In the genomic region with DNA sequence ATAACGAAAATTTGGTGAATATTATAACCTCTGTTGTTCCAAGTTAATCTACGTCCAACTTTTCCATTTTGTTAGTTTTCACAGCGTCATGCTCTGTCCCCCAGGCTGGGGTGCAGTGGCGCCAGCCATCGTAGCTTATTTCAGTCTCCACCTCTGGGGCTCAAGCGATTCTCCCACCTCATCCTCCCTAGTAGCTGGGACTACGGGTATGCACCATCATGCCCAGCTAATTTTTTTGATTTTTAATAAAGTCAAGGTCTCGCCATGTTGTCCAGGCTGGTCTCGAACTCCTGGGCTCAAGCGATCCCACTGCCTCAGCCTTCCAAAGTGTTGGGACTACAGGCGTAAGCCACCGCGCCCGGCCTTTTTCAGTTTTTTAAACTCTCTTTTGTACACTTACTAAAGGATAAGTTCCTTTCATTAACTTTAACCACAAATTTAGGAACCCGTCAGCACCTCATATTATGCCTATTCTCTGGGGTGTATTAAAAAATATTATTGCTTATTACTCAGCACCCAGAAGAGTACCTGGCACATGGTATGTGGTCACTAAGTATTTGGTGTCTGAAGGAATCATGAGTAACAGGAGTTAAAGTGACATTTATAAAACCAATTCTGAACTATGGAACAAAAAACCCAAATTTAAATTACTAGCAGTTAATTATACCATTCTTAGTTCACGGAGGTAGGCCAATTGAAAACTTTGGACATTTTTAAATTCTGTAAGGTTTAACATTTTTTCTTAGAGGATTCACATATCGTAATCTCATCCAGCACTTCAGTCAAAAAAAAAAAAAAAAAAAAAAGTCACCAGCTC, we compare ENCODE assay signal across 9 cellular contexts. TPM values are rescaled to one million over a fixed set of nuclear protein-coding genes. Genes with fewer than 3 reads are reported as not detected.
DNase-seq lines count a peak whose midpoint lies in the region; ATAC-seq, FAIRE-seq and TF ChIP-seq lines count a peak whose summit lies in the region.
"Had no signal": no experiment of that assay in that cellular context is flagged by ENCODE, and none has a peak within 500 bp of the region (broad histone marks: within the 10 kb centered on the region; RNA-seq: fewer than 3 reads in every experiment).

No MANE protein-coding gene starts in this region.

- H3K27ac ChIP-seq in mesendoderm (ENCODE audit: low read depth, low read length) (no peak overlapping the region), transverse colon (peak overlapping the region; percentile 87 to 93 (median 89))

- in situ Hi-C loops in transverse colon (cut with MboI; ENCODE audit: low pct_ligation_motif_present in 1 of 4, low pct_unique_long_range_greater_than_20kb in 1 of 4, low sequenced_read_pairs in 3 of 4) = no loop called here

- no peak overlapping the region for H2AK5ac ChIP-seq in mesendoderm (ENCODE audit: low read length)

- no peak overlapping the region for H2BK5ac ChIP-seq in mesendoderm (ENCODE audit: low read length)

- intact Hi-C loops in transverse colon (cut with DNase I; ENCODE audit: low total_unique reads) = no loop called here

- peak overlapping the region; percentile 94 for H3K4me2 ChIP-seq in mesendoderm (ENCODE audit: low read length)

- H3K79me2 ChIP-seq in mesendoderm (ENCODE audit: control insufficient read depth, insufficient read depth, low read length) = no peaks in the 10 kb centered on the region

- H3K4me1 ChIP-seq in mesendoderm (ENCODE audit: control insufficient read depth, low read depth, low read length) = no peaks in the 10 kb centered on the region
- peaks cover 0 to 14% (median 4%) of the 10 kb centered on the region in 4 donors for H3K4me1 ChIP-seq in transverse colon

- peaks cover 18% of the 10 kb centered on the region for H3K27me3 Mint-ChIP-seq in activated T-cell treated with anti-CD3 and anti-CD28 coated beads, Interleukin-2, amount 50 U/mL, for 72 hours (ENCODE audit: low read depth)

- H3K9ac ChIP-seq in mesendoderm (ENCODE audit: low read length) = peak overlapping the region; percentile 91

- no peaks in the 10 kb centered on the region for H3K9me3 ChIP-seq in transverse colon

- no peak overlapping the region for H2BK15ac ChIP-seq in mesendoderm (replicated peaks; ENCODE audit: low read depth)

- no peak for TF ChIP-seq EP300 in transverse colon (IDR thresholded peaks at IDR 0.05; ENCODE audit: low read depth)

- H4K8ac ChIP-seq in mesendoderm (ENCODE audit: low read depth, low read length) = no peak overlapping the region

- ATAC-seq in activated T-cell treated with anti-CD3 and anti-CD28 coated beads, Interleukin-2, amount 50 U/mL, for 72 hours (replicated peaks in 1 of 2) = no peak

- H3K4me3 ChIP-seq in bronchial epithelial cell (ENCODE audit: low read depth, low read length) (peak overlapping the region; percentile 55), mesendoderm (ENCODE audit: low read length) (no peak overlapping the region), transverse colon (peak overlapping the region in 3 of 4 donors; percentile 55 to 73 (median 60))

- WGBS in mesendoderm (ENCODE audit: extremely low coverage, insufficient coverage, low lambda C conversion rate) = no CpG with 5 or more reads among the region's 17 CpGs
- WGBS in transverse colon (ENCODE audit: low coverage in 1 of 2), 2 donors = 78 to 87% methylated on average over 4 to 17 of the region's 17 CpGs

- no peak for TF ChIP-seq CTCF in bronchial epithelial cell (IDR thresholded peaks at IDR 0.05; ENCODE audit: insufficient read depth, low read length, severe bottlenecking)
- no peak for TF ChIP-seq CTCF in transverse colon (IDR thresholded peaks at IDR 0.05)

- no peak overlapping the region for H4K5ac ChIP-seq in mesendoderm (ENCODE audit: low read length)

- peak overlapping the region; percentile 97 for H3K56ac ChIP-seq in mesendoderm (ENCODE audit: low read length)

- TF ChIP-seq POLR2A in transverse colon (IDR thresholded peaks at IDR 0.05) = no peak

- H3K27ac Mint-ChIP-seq in activated T-cell treated with anti-CD3 and anti-CD28 coated beads, Interleukin-2, amount 50 U/mL, for 72 hours = no peak overlapping the region

- no peak for FAIRE-seq in bronchial epithelial cell (lab: Jason Lieb, UNC)

- no peak overlapping the region for H3K4ac ChIP-seq in mesendoderm (ENCODE audit: low read depth, low read length)

- H3K27me3 ChIP-seq in bronchial epithelial cell (ENCODE audit: control insufficient read depth, insufficient read depth, low read length) = no peaks in the 10 kb centered on the region
- no peaks in the 10 kb centered on the region for H3K27me3 ChIP-seq in mesendoderm (ENCODE audit: insufficient read depth, low read length, poor library complexity)
- no peaks in the 10 kb centered on the region for H3K27me3 ChIP-seq in transverse colon

- no peak overlapping the region for H2BK120ac ChIP-seq in mesendoderm (ENCODE audit: low read depth, low read length)

- peaks cover 0 to 2% of the 10 kb centered on the region in 2 donors for H3K9me3 Mint-ChIP-seq in activated T-cell treated with anti-CD3 and anti-CD28 coated beads, Interleukin-2, amount 50 U/mL, for 72 hours

- peak overlapping the region; percentile 73 to 83 for H3K4me3 Mint-ChIP-seq in activated T-cell treated with anti-CD3 and anti-CD28 coated beads, Interleukin-2, amount 50 U/mL, for 72 hours

- no peak for DNase-seq in activated T-cell treated with anti-CD3 and anti-CD28 coated beads, Interleukin-2, amount 50 U/mL, for 72 hours
- no peak for DNase-seq in activated T-cell treated with anti-CD3 and anti-CD28 coated beads, Interleukin-2, amount 50 U/mL, for 1 hour
- DNase-seq in bronchial epithelial cell (ENCODE audit: low read depth) (peak; percentile 19), mesendoderm (no peak), transverse colon (no peak), SKM-1 treated with dmso at 0.1 percent for 144 hours (lab: John Stamatoyannopoulos, UW; ENCODE audit: unreplicated experiment) (no peak), RPMI8226 (no peak), T-helper 9 cell (no peak)
- DNase-seq: activated gamma-delta T cell treated with Interleukin-2 at 50 U/mL for 16 hours had no signal

- no peaks in the 10 kb centered on the region for H3K79me1 ChIP-seq in mesendoderm (ENCODE audit: low read length)

- peaks cover 12% of the 10 kb centered on the region for H3K4me1 Mint-ChIP-seq in activated T-cell treated with anti-CD3 and anti-CD28 coated beads, Interleukin-2, amount 50 U/mL, for 72 hours (ENCODE audit: low read depth)

- no peaks in the 10 kb centered on the region for H3K36me3 Mint-ChIP-seq in activated T-cell treated with anti-CD3 and anti-CD28 coated beads, Interleukin-2, amount 50 U/mL, for 72 hours (ENCODE audit: insufficient read depth in 2 of 2)

- H3K18ac ChIP-seq in mesendoderm (ENCODE audit: low read length) = no peak overlapping the region

- H3K23ac ChIP-seq in mesendoderm (ENCODE audit: low read length) = no peak overlapping the region

- H3K36me3 ChIP-seq in bronchial epithelial cell (ENCODE audit: control insufficient read depth, insufficient read depth, low read length) (no peaks in the 10 kb centered on the region), mesendoderm (ENCODE audit: control insufficient read depth, insufficient read depth, low read length) (no peaks in the 10 kb centered on the region), transverse colon (no peaks in the 10 kb centered on the region)

RNA-seq across cellular contexts. Expression of a gene that starts 0.9 kb away (rescaled TPM):
- total RNA-seq in activated T-cell treated with anti-CD3 and anti-CD28 coated beads, Interleukin-2, amount 50 U/mL, for 72 hours = under 1 TPM; 0.46 to 0.50 TPM
- total RNA-seq in bronchial epithelial cell (11.1 and 16.6 TPM in 2 replicates), transverse colon (10 to 100 TPM in 3 of 4 donors, 1 to 10 TPM in 1; 4.8 to 21.5 (median 11.8) TPM)
- polyA plus RNA-seq in mesendoderm (2013, experiment 1 of 2) = 8.6 TPM
- polyA plus RNA-seq in mesendoderm (2013, experiment 2 of 2) = 8.6 TPM

RNA-seq across cellular contexts. Expression of a gene that starts 24.4 kb away (rescaled TPM):
- not detected for total RNA-seq in activated T-cell treated with anti-CD3 and anti-CD28 coated beads, Interleukin-2, amount 50 U/mL, for 72 hours
- 0.53 and 0.64 TPM in 2 replicates for total RNA-seq in bronchial epithelial cell
- polyA plus RNA-seq in mesendoderm (2013, experiment 1 of 2) = 2.2 TPM
- polyA plus RNA-seq in mesendoderm (2013, experiment 2 of 2) = 2.1 TPM
- total RNA-seq in transverse colon = 10 to 100 TPM in 1 of 4 donors, under 1 TPM in 1, not detected in 2; 0.82 to 11.1 TPM
